Comparison of ENCODE assay signal across 8 cellular contexts in genomic region chr16:84115919-84116719, GRCh38. TPM values are rescaled to one million over a fixed set of nuclear protein-coding genes. Genes with fewer than 3 reads are reported as not detected.
A peak's percentile ranks its signal among the peaks of the same experiment; 100 is the strongest.
DNase-seq lines count a peak whose midpoint lies in the region; ATAC-seq and TF ChIP-seq lines count a peak whose summit lies in the region.

No MANE protein-coding gene starts in this region.

- H3K36me3 ChIP-seq in thoracic aorta, result no peaks in the 10 kb centered on the region

- H3K4me3 Mint-ChIP-seq in IgD-negative memory B cell, result peak overlapping the region; percentile 90 to 100 (median 96)
- H3K4me3 Mint-ChIP-seq in effector memory CD8-positive, alpha-beta T cell, result peak overlapping the region; percentile 90 to 92

- no peaks in the 10 kb centered on the region for H3K9me3 Mint-ChIP-seq in IgD-negative memory B cell
- no peaks in the 10 kb centered on the region for H3K9me3 Mint-ChIP-seq in effector memory CD8-positive, alpha-beta T cell

- H3K4me1 Mint-ChIP-seq in IgD-negative memory B cell, result peaks cover 6 to 21% (median 15%) of the 10 kb centered on the region in 3 donors
- peaks cover 14 to 22% of the 10 kb centered on the region in 2 donors for H3K4me1 Mint-ChIP-seq in effector memory CD8-positive, alpha-beta T cell (ENCODE audit: low read depth in 2 of 2)

- H3K9me3 ChIP-seq in mononuclear cell (ENCODE audit: low read depth, low read length), result no peaks in the 10 kb centered on the region
- no peaks in the 10 kb centered on the region for H3K9me3 ChIP-seq in thoracic aorta

- peak overlapping the region; percentile 85 for H3K27ac ChIP-seq in thoracic aorta

- H3K27ac Mint-ChIP-seq in IgD-negative memory B cell, result peak overlapping the region; percentile 95 to 100 (median 96)
- H3K27ac Mint-ChIP-seq in effector memory CD8-positive, alpha-beta T cell, result peak overlapping the region; percentile 93 to 98

- no peaks in the 10 kb centered on the region for H3K27me3 Mint-ChIP-seq in IgD-negative memory B cell
- no peaks in the 10 kb centered on the region for H3K27me3 Mint-ChIP-seq in effector memory CD8-positive, alpha-beta T cell

- no peak for TF ChIP-seq CTCF in thoracic aorta (IDR thresholded peaks at IDR 0.05)

- H3K4me1 ChIP-seq in mononuclear cell (ENCODE audit: insufficient read depth, low read length) (peaks cover 36% of the 10 kb centered on the region), thoracic aorta (ENCODE audit: control insufficient read depth in 1 of 2, low read depth in 2 of 2) (peaks cover 3 to 24% of the 10 kb centered on the region in 2 donors)

- DNase-seq in NCI-H748 (lab: John Stamatoyannopoulos, UW; ENCODE audit: unreplicated experiment) (peak; percentile 67), NCI-H748 treated with DMSO at 0.1 percent for 48 hours (lab: John Stamatoyannopoulos, UW) (no peak), T-helper 9 cell (peak; percentile 50), thoracic aorta (ENCODE audit: low spot score) (no peak)
- DNase-seq in effector memory CD8-positive, alpha-beta T cell, result peak in 2 of 3 experiments; percentile 43 to 49

- H3K36me3 Mint-ChIP-seq in IgD-negative memory B cell, result no peaks in the 10 kb centered on the region
- H3K36me3 Mint-ChIP-seq in effector memory CD8-positive, alpha-beta T cell (ENCODE audit: insufficient read depth), result peaks cover 26% of the 10 kb centered on the region

- H3K4me3 ChIP-seq in mononuclear cell (ENCODE audit: low read length) (peak overlapping the region; percentile 85), thoracic aorta (peak overlapping the region; percentile 90)

- ATAC-seq in GM21576 (IDR thresholded peaks at IDR 0.05; ENCODE audit: unreplicated experiment), result peak; percentile 33
- peak; percentile 58 for ATAC-seq in effector memory CD8-positive, alpha-beta T cell (replicated peaks)
- no peak for ATAC-seq in thoracic aorta (ENCODE audit: insufficient number of reproducible peaks, low FRiP score, low read depth)

- H3K27me3 ChIP-seq in mononuclear cell (ENCODE audit: insufficient read depth, low read length), result no peaks in the 10 kb centered on the region
- no peaks in the 10 kb centered on the region for H3K27me3 ChIP-seq in thoracic aorta (replicated peaks; ENCODE audit: insufficient read depth)

RNA-seq across cellular contexts. Expression of gene MBTPS1, which starts 0.6 kb away (rescaled TPM):
- polyA plus RNA-seq in IgD-negative memory B cell, result 52.2 TPM
- total RNA-seq in mononuclear cell, result 89.3 TPM
- 10 to 100 TPM; 91.9 to 98.2 TPM for total RNA-seq in thoracic aorta

RNA-seq across cellular contexts. Expression of gene HSDL1, which starts 28.9 kb away (rescaled TPM):
- 12.3 TPM for polyA plus RNA-seq in IgD-negative memory B cell
- total RNA-seq in mononuclear cell, result 12.0 TPM
- total RNA-seq in thoracic aorta, result 10 to 100 TPM in 1 of 2 donors, 1 to 10 TPM in 1; 7.2 to 14.4 TPM

RNA-seq across cellular contexts. Expression of gene DNAAF1, which starts 29.0 kb away (rescaled TPM):
- polyA plus RNA-seq in IgD-negative memory B cell, result not detected
- total RNA-seq in mononuclear cell (25.3 TPM), thoracic aorta (not detected)

Comparison
In these comparisons a context has a peak if more than half of its experiments do, and no peak if none do; other contexts are left out.
1. DNase-seq: peak in NCI-H748 (single experiment), T-helper 9 cell (single experiment) and effector memory CD8-positive, alpha-beta T cell (2 of 3); none in NCI-H748 treated with DMSO at 0.1 percent for 48 hours (single experiment) and thoracic aorta (single experiment).
2. RNA of gene DNAAF1, which starts 29.0 kb away (total RNA-seq): 25.3 TPM in mononuclear cell (single experiment); not detected in thoracic aorta; every median in the first group is over 10 times any median in the second.